3 cellular contexts compared by ENCODE assay signal in the genomic region with DNA sequence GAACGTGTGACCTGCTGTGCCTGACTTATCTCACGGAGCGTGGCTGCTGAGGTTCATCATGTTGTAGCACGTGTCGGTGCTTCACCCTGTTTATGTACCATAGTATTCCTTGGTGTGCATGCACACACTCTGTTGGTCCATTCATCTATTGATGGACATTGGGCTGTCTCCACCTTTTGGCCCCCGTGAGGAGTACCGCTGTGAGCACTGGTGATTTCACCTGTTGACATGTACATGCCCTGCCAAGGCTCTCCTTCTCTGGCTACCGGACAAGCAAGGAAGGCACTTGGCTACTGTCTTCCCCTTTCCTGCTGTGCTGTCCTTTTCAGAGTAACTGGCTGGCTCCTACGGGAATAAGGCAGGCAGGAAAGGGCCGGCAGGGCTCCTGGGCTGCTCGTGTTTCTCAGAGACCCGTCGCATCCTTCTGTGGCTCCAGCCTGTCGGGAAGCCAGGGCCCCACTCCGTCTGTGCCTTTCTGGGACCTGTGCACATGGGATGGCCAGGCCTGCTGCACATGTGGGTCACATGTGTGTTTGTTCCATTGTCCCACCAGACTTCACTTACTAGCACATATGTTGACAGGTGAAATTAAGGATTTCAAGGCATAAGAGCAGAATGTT.
TF ChIP-seq lines count a peak whose summit lies in the region.

No MANE protein-coding gene starts in this region.

TF ChIP-seq in SK-N-SH, 30 proteins besides CTCF, POLR2A, EP300 and RAD21:
- TF ChIP-seq, protein P1, sequence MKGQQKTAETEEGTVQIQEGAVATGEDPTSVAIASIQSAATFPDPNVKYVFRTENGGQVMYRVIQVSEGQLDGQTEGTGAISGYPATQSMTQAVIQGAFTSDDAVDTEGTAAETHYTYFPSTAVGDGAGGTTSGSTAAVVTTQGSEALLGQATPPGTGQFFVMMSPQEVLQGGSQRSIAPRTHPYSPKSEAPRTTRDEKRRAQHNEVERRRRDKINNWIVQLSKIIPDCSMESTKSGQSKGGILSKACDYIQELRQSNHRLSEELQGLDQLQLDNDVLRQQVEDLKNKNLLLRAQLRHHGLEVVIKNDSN (IDR thresholded peaks at IDR 0.05; ENCODE audit: borderline replicate concordance, low read depth), result no peak
- TF ChIP-seq ELF1 (IDR thresholded peaks at IDR 0.05), result no peak
- no peak for TF ChIP-seq RCOR1 (IDR thresholded peaks at IDR 0.05; ENCODE audit: low read length)
- no peak for TF ChIP-seq POLR2AphosphoS5 (IDR thresholded peaks at IDR 0.05; ENCODE audit: low read depth, low read length)
- no peak for TF ChIP-seq FOXM1 (IDR thresholded peaks at IDR 0.05; ENCODE audit: low read depth)
- no peak for TF ChIP-seq ZBTB33 (IDR thresholded peaks at IDR 0.05; ENCODE audit: borderline replicate concordance, low read depth)
- TF ChIP-seq PBX3 (IDR thresholded peaks at IDR 0.05), result no peak
- TF ChIP-seq SMC3 (IDR thresholded peaks at IDR 0.05; ENCODE audit: low read depth, low read length), result no peak
- TF ChIP-seq JUND (IDR thresholded peaks at IDR 0.05), result no peak
- no peak for TF ChIP-seq SIN3A (IDR thresholded peaks at IDR 0.05; ENCODE audit: borderline replicate concordance, low read depth, low read length)
- TF ChIP-seq NRF1 (IDR thresholded peaks at IDR 0.05; ENCODE audit: low read depth, low read length), result no peak
- TF ChIP-seq, protein P2, sequence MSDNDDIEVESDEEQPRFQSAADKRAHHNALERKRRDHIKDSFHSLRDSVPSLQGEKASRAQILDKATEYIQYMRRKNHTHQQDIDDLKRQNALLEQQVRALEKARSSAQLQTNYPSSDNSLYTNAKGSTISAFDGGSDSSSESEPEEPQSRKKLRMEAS (IDR thresholded peaks at IDR 0.05; ENCODE audit: low read depth), result no peak
- no peak for TF ChIP-seq TAF1 (IDR thresholded peaks at IDR 0.05; ENCODE audit: borderline replicate concordance, low read depth, low read length)
- TF ChIP-seq NFIC (IDR thresholded peaks at IDR 0.05; ENCODE audit: borderline replicate concordance), result no peak
- no peak for TF ChIP-seq GATA2 (CRISPR knock-in tag; IDR thresholded peaks at IDR 0.05)
- no peak for TF ChIP-seq FOSL2 (IDR thresholded peaks at IDR 0.05; ENCODE audit: borderline replicate concordance, low read depth)
- no peak for TF ChIP-seq TCF12 (IDR thresholded peaks at IDR 0.05)
- TF ChIP-seq CHD2 (IDR thresholded peaks at IDR 0.05; ENCODE audit: low read length, partially characterized antibody), result no peak
- no peak for TF ChIP-seq MEF2A (IDR thresholded peaks at IDR 0.05; ENCODE audit: borderline replicate concordance, low read depth)

TF ChIP-seq in SK-N-SH treated with all-trans-retinoic acid at 6 μM for 48 hours, 23 proteins besides CTCF, POLR2A, EP300 and RAD21 (continues in another document):
- no peak for TF ChIP-seq TOX (CRISPR knock-in tag; IDR thresholded peaks at IDR 0.05; ENCODE audit: borderline replicate concordance)
- no peak for TF ChIP-seq RARB (CRISPR knock-in tag; IDR thresholded peaks at IDR 0.05)
- TF ChIP-seq, protein P3, sequence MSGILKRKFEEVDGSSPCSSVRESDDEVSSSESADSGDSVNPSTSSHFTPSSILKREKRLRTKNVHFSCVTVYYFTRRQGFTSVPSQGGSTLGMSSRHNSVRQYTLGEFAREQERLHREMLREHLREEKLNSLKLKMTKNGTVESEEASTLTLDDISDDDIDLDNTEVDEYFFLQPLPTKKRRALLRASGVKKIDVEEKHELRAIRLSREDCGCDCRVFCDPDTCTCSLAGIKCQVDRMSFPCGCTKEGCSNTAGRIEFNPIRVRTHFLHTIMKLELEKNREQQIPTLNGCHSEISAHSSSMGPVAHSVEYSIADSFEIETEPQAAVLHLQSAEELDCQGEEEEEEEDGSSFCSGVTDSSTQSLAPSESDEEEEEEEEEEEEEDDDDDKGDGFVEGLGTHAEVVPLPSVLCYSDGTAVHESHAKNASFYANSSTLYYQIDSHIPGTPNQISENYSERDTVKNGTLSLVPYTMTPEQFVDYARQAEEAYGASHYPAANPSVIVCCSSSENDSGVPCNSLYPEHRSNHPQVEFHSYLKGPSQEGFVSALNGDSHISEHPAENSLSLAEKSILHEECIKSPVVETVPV (CRISPR knock-in tag; IDR thresholded peaks at IDR 0.05), result no peak
- TF ChIP-seq ZFP3 (CRISPR knock-in tag; IDR thresholded peaks at IDR 0.05), result no peak
- TF ChIP-seq ESRRG (CRISPR knock-in tag; IDR thresholded peaks at IDR 0.05), result no peak
- TF ChIP-seq ZNF8 (CRISPR knock-in tag; IDR thresholded peaks at IDR 0.05), result no peak
- no peak for TF ChIP-seq PPARA (CRISPR knock-in tag; IDR thresholded peaks at IDR 0.05; ENCODE audit: borderline replicate concordance)
- TF ChIP-seq OSR1 (CRISPR knock-in tag; IDR thresholded peaks at IDR 0.05), result no peak
- no peak for TF ChIP-seq ZNF565 (CRISPR knock-in tag; conservative IDR thresholded peaks at IDR 0.05; ENCODE audit: low read depth)
- no peak for TF ChIP-seq ZFP30 (CRISPR knock-in tag; IDR thresholded peaks at IDR 0.05)
- TF ChIP-seq, protein P4, sequence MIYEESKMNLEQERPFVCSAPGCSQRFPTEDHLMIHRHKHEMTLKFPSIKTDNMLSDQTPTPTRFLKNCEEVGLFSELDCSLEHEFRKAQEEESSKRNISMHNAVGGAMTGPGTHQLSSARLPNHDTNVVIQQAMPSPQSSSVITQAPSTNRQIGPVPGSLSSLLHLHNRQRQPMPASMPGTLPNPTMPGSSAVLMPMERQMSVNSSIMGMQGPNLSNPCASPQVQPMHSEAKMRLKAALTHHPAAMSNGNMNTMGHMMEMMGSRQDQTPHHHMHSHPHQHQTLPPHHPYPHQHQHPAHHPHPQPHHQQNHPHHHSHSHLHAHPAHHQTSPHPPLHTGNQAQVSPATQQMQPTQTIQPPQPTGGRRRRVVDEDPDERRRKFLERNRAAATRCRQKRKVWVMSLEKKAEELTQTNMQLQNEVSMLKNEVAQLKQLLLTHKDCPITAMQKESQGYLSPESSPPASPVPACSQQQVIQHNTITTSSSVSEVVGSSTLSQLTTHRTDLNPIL (CRISPR knock-in tag; IDR thresholded peaks at IDR 0.05; ENCODE audit: low read depth), result no peak
- no peak for TF ChIP-seq ISL1 (CRISPR knock-in tag; IDR thresholded peaks at IDR 0.05)
- TF ChIP-seq TCF4 (CRISPR knock-in tag; IDR thresholded peaks at IDR 0.05; ENCODE audit: borderline replicate concordance), result no peak
- TF ChIP-seq, protein P5, sequence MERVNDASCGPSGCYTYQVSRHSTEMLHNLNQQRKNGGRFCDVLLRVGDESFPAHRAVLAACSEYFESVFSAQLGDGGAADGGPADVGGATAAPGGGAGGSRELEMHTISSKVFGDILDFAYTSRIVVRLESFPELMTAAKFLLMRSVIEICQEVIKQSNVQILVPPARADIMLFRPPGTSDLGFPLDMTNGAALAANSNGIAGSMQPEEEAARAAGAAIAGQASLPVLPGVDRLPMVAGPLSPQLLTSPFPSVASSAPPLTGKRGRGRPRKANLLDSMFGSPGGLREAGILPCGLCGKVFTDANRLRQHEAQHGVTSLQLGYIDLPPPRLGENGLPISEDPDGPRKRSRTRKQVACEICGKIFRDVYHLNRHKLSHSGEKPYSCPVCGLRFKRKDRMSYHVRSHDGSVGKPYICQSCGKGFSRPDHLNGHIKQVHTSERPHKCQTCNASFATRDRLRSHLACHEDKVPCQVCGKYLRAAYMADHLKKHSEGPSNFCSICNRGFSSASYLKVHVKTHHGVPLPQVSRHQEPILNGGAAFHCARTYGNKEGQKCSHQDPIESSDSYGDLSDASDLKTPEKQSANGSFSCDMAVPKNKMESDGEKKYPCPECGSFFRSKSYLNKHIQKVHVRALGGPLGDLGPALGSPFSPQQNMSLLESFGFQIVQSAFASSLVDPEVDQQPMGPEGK (CRISPR knock-in tag; IDR thresholded peaks at IDR 0.05; ENCODE audit: borderline replicate concordance), result no peak
- no peak for TF ChIP-seq ZNF70 (CRISPR knock-in tag; IDR thresholded peaks at IDR 0.05)
- no peak for TF ChIP-seq GLIS3 (CRISPR knock-in tag; IDR thresholded peaks at IDR 0.05)
- no peak for TF ChIP-seq ARNTL (CRISPR knock-in tag; IDR thresholded peaks at IDR 0.05; ENCODE audit: borderline replicate concordance, low read depth)
- no peak for TF ChIP-seq BACH2 (CRISPR knock-in tag; IDR thresholded peaks at IDR 0.05; ENCODE audit: borderline replicate concordance)

TF ChIP-seq in GM12878, 131 proteins besides CTCF, POLR2A, EP300 and RAD21:
- TF ChIP-seq DPF2 (IDR thresholded peaks at IDR 0.05), result no peak
